Comparison of ENCODE assay signal across 28 cellular contexts in genomic region chr11:130906616-130907015, GRCh38.
"Had no signal": no experiment of that assay in that cellular context is flagged by ENCODE, and none has a peak within 500 bp of the region (broad histone marks: within the 10 kb centered on the region; RNA-seq: fewer than 3 reads in every experiment).

No MANE protein-coding gene starts in this region.

- H3K4me1 Mint-ChIP-seq: mesothelial cell of epicardium, neural crest cell had no signal

- H3K27ac ChIP-seq: colonic mucosa, foreskin keratinocyte, heart left ventricle, hepatocyte, neutrophil, pancreas, right lobe of liver, testis, tibial nerve, upper lobe of left lung had no signal

- H3K4me3 ChIP-seq: colonic mucosa, gastroesophageal sphincter, heart left ventricle, hepatocyte, mucosa of descending colon, pancreas, right lobe of liver, smooth muscle cell, testis, tibial nerve, upper lobe of left lung had no signal

- H3K27ac Mint-ChIP-seq: mesothelial cell of epicardium; naive B cell; natural killer cell treated with Interleukin-12 subunit alpha and Interleukin-12 subunit beta and Interleukin-15 and Interleukin-18, amount 100 ng/mL, for 72 hours had no signal

- ATAC-seq: effector memory CD8-positive, alpha-beta T cell; foreskin keratinocyte; gastroesophageal sphincter; left lobe of liver; mucosa of descending colon; natural killer cell treated with Interleukin-12 subunit alpha and Interleukin-12 subunit beta and Interleukin-15 and Interleukin-18, amount 100 ng/mL, for 72 hours; pancreas; right lobe of liver had no signal

- H3K9me3 Mint-ChIP-seq: effector memory CD8-positive, alpha-beta T cell; mesothelial cell of epicardium; naive B cell; natural killer cell treated with Interleukin-12 subunit alpha and Interleukin-12 subunit beta and Interleukin-15 and Interleukin-18, amount 100 ng/mL, for 72 hours; neural crest cell had no signal

- H3K4me1 ChIP-seq: colonic mucosa, right lobe of liver, testis had no signal

- H3K4me3 Mint-ChIP-seq: effector memory CD8-positive, alpha-beta T cell; mesothelial cell of epicardium; naive B cell; natural killer cell treated with Interleukin-12 subunit alpha and Interleukin-12 subunit beta and Interleukin-15 and Interleukin-18, amount 100 ng/mL, for 72 hours; neural crest cell had no signal

- DNase-seq: colonic mucosa; dermis blood vessel endothelial cell; effector memory CD8-positive, alpha-beta T cell; foreskin keratinocyte; heart left ventricle; kidney; mesenchymal stem cell; mucosa of descending colon; naive B cell; pancreas; right lobe of liver; stimulated activated CD4-positive, alpha-beta T cell treated with anti-CD3 and anti-CD28 coated beads, Interleukin-12 subunit alpha, Interleukin-12 subunit beta, amount 100 ng/mL, for 4 hours; stimulated activated CD4-positive, alpha-beta T cell treated with anti-CD3 and anti-CD28 coated beads, Interleukin-1b, Interleukin-23, amount 100 ng/mL, for 48 hours; stimulated activated CD4-positive, alpha-beta T cell treated with anti-CD3 and anti-CD28 coated beads, Interleukin-4, amount 100 ng/mL, for 1 hour; stimulated activated CD8-positive, alpha-beta memory T cell treated with anti-CD3 and anti-CD28 coated beads, Interleukin-4, amount 100 ng/mL, for 48 hours; stimulated activated naive CD4-positive, alpha-beta T cell treated with Interleukin-2 at 50 U/mL for 16 hours; substantia nigra; testis; upper lobe of left lung had no signal

- H3K27me3 ChIP-seq: colonic mucosa, foreskin keratinocyte, gastroesophageal sphincter, heart left ventricle, hepatocyte, neutrophil, pancreas, right lobe of liver, testis, tibial nerve, upper lobe of left lung had no signal

- H3K9me3 ChIP-seq: colonic mucosa, gastroesophageal sphincter, heart left ventricle, mucosa of descending colon, neutrophil, pancreas, right lobe of liver, testis, tibial nerve, upper lobe of left lung had no signal
